In genomic region chr19:42132851-42133528, GRCh38 we compare ENCODE assay signal across 8 cellular contexts. TPM values are rescaled to one million over a fixed set of nuclear protein-coding genes. Genes with fewer than 3 reads are reported as not detected.
DNase-seq lines count a peak whose midpoint lies in the region; ATAC-seq and TF ChIP-seq lines count a peak whose summit lies in the region.

No MANE protein-coding gene starts in this region.

- in situ Hi-C loops in IMR-90 (cut with MboI; ENCODE audit: low sequenced_read_pairs) = loop anchor here (10.0 kb wide), 1 partner anchor 192 kb away; the partner anchor contains the start of gene MEGF8

- peak overlapping the region in 1 of 2 donors; percentile 92 for H3K27ac Mint-ChIP-seq in stimulated activated naive CD8-positive, alpha-beta T cell treated with anti-CD3 and anti-CD28 coated beads, Interleukin-15, amount 100 ng/mL, for 72 hours

- H2BK20ac ChIP-seq in IMR-90 (ENCODE audit: low read depth, low read length) = peak overlapping the region; percentile 52; the same call in 1 of the 2 replicates

- H3K4me3 ChIP-seq in IMR-90 (ENCODE audit: insufficient read depth, low read depth, low read length) = peak overlapping the region; percentile 21; the same call in 1 of the 2 replicates
- peak overlapping the region; percentile 38 for H3K4me3 ChIP-seq in fibroblast of villous mesenchyme (ENCODE audit: low read depth, low read length)
- peak overlapping the region; percentile 63 for H3K4me3 ChIP-seq in neural cell (ENCODE audit: low read length)

- H4K5ac ChIP-seq in IMR-90 (ENCODE audit: low read depth, low read length) = no peak overlapping the region

- peak overlapping the region; percentile 4; the same call in 1 of the 2 replicates for H3K14ac ChIP-seq in IMR-90 (replicated peaks; ENCODE audit: low read depth, low read length)

- H2BK15ac ChIP-seq in IMR-90 (ENCODE audit: low read depth, low read length) = peak overlapping the region; percentile 45; the same call in 2 of the 3 replicates

- H3K4me1 Mint-ChIP-seq in stimulated activated naive CD8-positive, alpha-beta T cell treated with anti-CD3 and anti-CD28 coated beads, Interleukin-15, amount 100 ng/mL, for 72 hours = peaks cover 69% of the 10 kb centered on the region

- CTCF ChIA-PET in IMR-90 (lab: Yijun Ruan, JAX) = interaction anchor here (0.6 to 2.1 kb wide), 5 partner anchors 22 to 188 kb away, joined by 3 to 6 read pairs (median 5); no protein-coding TSS in a partner anchor

- H3K9me3 Mint-ChIP-seq in stimulated activated naive CD8-positive, alpha-beta T cell treated with anti-CD3 and anti-CD28 coated beads, Interleukin-15, amount 100 ng/mL, for 72 hours = no peaks in the 10 kb centered on the region

- H3F3A ChIP-seq in neural cell (ENCODE audit: insufficient read depth, low read length, poor library complexity, severe bottlenecking) = no peaks in the 10 kb centered on the region

- peak; percentile 85 to 92 (median 91) for DNase-seq in NCI-H1417 (lab: John Stamatoyannopoulos, UW)
- no peak for DNase-seq in NCI-H1417 treated with DMSO at 0.1 percent for 48 hours (lab: John Stamatoyannopoulos, UW)
- no peak for DNase-seq in IMR-90
- DNase-seq in activated T-helper 1 cell treated with Interleukin-2 at 50 U/mL for 16 hours (ENCODE audit: low read depth) = peak; percentile 83
- no peak for DNase-seq in fibroblast of villous mesenchyme (ENCODE audit: low read depth)
- peak; percentile 87 to 91 for DNase-seq in stimulated activated naive CD8-positive, alpha-beta T cell treated with anti-CD3 and anti-CD28 coated beads, Interleukin-15, amount 100 ng/mL, for 72 hours

- no peak overlapping the region for H3K18ac ChIP-seq in IMR-90 (ENCODE audit: low read depth, low read length)

- BruUV-seq in IMR-90 (replicated peaks; lab: Mats Ljungman, UMichigan) = no TSS peak

- no peaks in the 10 kb centered on the region for H3K36me3 ChIP-seq in IMR-90 (ENCODE audit: control insufficient read depth, insufficient read depth, low read length)
- no peaks in the 10 kb centered on the region for H3K36me3 ChIP-seq in neural cell (ENCODE audit: insufficient read depth, low read length)

- H3K4me3 Mint-ChIP-seq in stimulated activated naive CD8-positive, alpha-beta T cell treated with anti-CD3 and anti-CD28 coated beads, Interleukin-15, amount 100 ng/mL, for 72 hours = peak overlapping the region; percentile 77 to 89

- H3K9me1 ChIP-seq in IMR-90 (ENCODE audit: insufficient read depth, low read length) = peaks cover 12% of the 10 kb centered on the region

- H3K27me3 ChIP-seq in IMR-90 (ENCODE audit: control insufficient read depth, insufficient read depth, low read length) = peaks cover 14% of the 10 kb centered on the region
- H3K27me3 ChIP-seq in neural cell (ENCODE audit: insufficient read depth, low read depth, low read length) = peaks cover 12% of the 10 kb centered on the region

- H3K9ac ChIP-seq in IMR-90 (ENCODE audit: low read depth, low read length) (no peak overlapping the region; the same call in 1 of the 2 replicates), neural cell (ENCODE audit: low read length) (peak overlapping the region; percentile 67)

- H3K4me1 ChIP-seq in IMR-90 (ENCODE audit: control insufficient read depth, insufficient read depth, low read length) = peaks cover 14% of the 10 kb centered on the region

- no peaks in the 10 kb centered on the region for H3K79me2 ChIP-seq in neural cell (replicated peaks; ENCODE audit: insufficient read depth, low read length)

- peak overlapping the region; percentile 1 to 47; a peak in 1 of 4 replicates for H4K8ac ChIP-seq in IMR-90 (ENCODE audit: low read depth in 2 of 2, low read length in 2 of 2)

- H3K4ac ChIP-seq in IMR-90 (ENCODE audit: low read depth, low read length) = peak overlapping the region; percentile 26

- H3K27me3 Mint-ChIP-seq in stimulated activated naive CD8-positive, alpha-beta T cell treated with anti-CD3 and anti-CD28 coated beads, Interleukin-15, amount 100 ng/mL, for 72 hours = no peaks in the 10 kb centered on the region

- 0 out of 2 replicates have a peak, but pooled peaks have one; percentile 25 for TF ChIP-seq POLR2A in IMR-90 (IDR thresholded peaks at IDR 0.05; ENCODE audit: low read depth, low read length)

- no peak overlapping the region for H3K56ac ChIP-seq in IMR-90 (ENCODE audit: extremely low read depth, insufficient read depth, low read length)

- H2AK9ac ChIP-seq in IMR-90 (replicated peaks; ENCODE audit: low read depth, low read length, poor library complexity) = peak overlapping the region; percentile 85

- WGBS in IMR-90 (ENCODE audit: extremely low coverage in 2 of 2, insufficient read length in 1 of 2), 2 experiments = 8% methylated on average over 35 of the region's 46 CpGs; no CpG with 5 or more reads in 1 of the 2 experiments

- peak overlapping the region; percentile 52; the same call in 1 of the 2 replicates for H3K23ac ChIP-seq in IMR-90 (ENCODE audit: low read depth, low read length)

- H3K9me3 ChIP-seq in IMR-90 (ENCODE audit: control insufficient read depth, insufficient read depth, low read length) = no peaks in the 10 kb centered on the region
- H3K9me3 ChIP-seq in neural cell (ENCODE audit: low read length) = no peaks in the 10 kb centered on the region

- no peak for TF ChIP-seq EP300 in neural cell (conservative IDR thresholded peaks at IDR 0.05; ENCODE audit: poor library complexity, severe bottlenecking)

- intact Hi-C loops in IMR-90 (cut with micrococcal nuclease) = loop anchor here (1.0 to 10.0 kb wide), 6 partner anchors 24 to 272 kb away; partner anchors contain the start of gene GSK3A

- POLR2A ChIA-PET in IMR-90 (lab: Charles Lee; ENCODE audit: unreplicated experiment) = no interaction called here

- peak overlapping the region; percentile 60 for H4K91ac ChIP-seq in IMR-90 (ENCODE audit: insufficient read depth, low read depth, low read length)

- peak overlapping the region; percentile 44 for H2BK120ac ChIP-seq in IMR-90 (ENCODE audit: low read depth, low read length)

- H2BK5ac ChIP-seq in IMR-90 (ENCODE audit: low read depth, low read length, poor library complexity, severe bottlenecking) = no peak overlapping the region

- dilution Hi-C loops in IMR-90 (cut with HindIII; ENCODE audit: low sequenced_read_pairs, unreplicated experiment) = no loop called here

- H3K9me2 ChIP-seq in neural cell (ENCODE audit: insufficient read depth, low read length) = no peaks in the 10 kb centered on the region

- TF ChIP-seq RAD21 in IMR-90 (IDR thresholded peaks at IDR 0.05; ENCODE audit: low read length) = peak; percentile 96
- TF ChIP-seq RAD21 in neural cell (conservative IDR thresholded peaks at IDR 0.05) = peak; percentile 99

- H3K27ac ChIP-seq in IMR-90 (ENCODE audit: insufficient read depth, low read length) (no peak overlapping the region), neural cell (ENCODE audit: low read length) (peak overlapping the region; percentile 49)

- H2AFZ ChIP-seq in IMR-90 (replicated peaks; ENCODE audit: low read length, poor library complexity) = peak overlapping the region; percentile 91
- no peak overlapping the region for H2AFZ ChIP-seq in neural cell (ENCODE audit: low read depth, low read length)

- peaks cover 8 to 19% of the 10 kb centered on the region in 2 experiments; a peak in 3 of 4 replicates for H3K79me1 ChIP-seq in IMR-90 (ENCODE audit: low read depth in 1 of 2, low read length in 2 of 2)

- TF ChIP-seq CTCF in IMR-90 (conservative IDR thresholded peaks at IDR 0.05; ENCODE audit: low read depth, low read length) (peak; percentile 95), fibroblast of villous mesenchyme (IDR thresholded peaks at IDR 0.05; ENCODE audit: insufficient read depth, low read depth, low read length) (peak; percentile 82), neural cell (IDR thresholded peaks at IDR 0.05; ENCODE audit: poor library complexity, severe bottlenecking) (peak; percentile 96)

- peak; percentile 95 for ATAC-seq in IMR-90 (ENCODE audit: low read depth)
- peak; percentile 69 for ATAC-seq in stimulated activated naive CD8-positive, alpha-beta T cell treated with anti-CD3 and anti-CD28 coated beads, Interleukin-15, amount 100 ng/mL, for 72 hours

- peak overlapping the region; percentile 71 for H3K4me2 ChIP-seq in IMR-90 (ENCODE audit: low read depth, low read length)
- H3K4me2 ChIP-seq in neural cell (ENCODE audit: low read length) = peak overlapping the region; percentile 47

- peak overlapping the region; percentile 5; the same call in 1 of the 2 replicates for H2AK5ac ChIP-seq in IMR-90 (ENCODE audit: low read depth, low read length)

- H4K20me1 ChIP-seq in IMR-90 (ENCODE audit: insufficient read depth, low read length) (no peaks in the 10 kb centered on the region), neural cell (ENCODE audit: insufficient read depth) (no peaks in the 10 kb centered on the region)

TF ChIP-seq in neural cell, 6 proteins besides CTCF, POLR2A, EP300 and RAD21 (continues in another document):
- TF ChIP-seq POLR2AphosphoS5 (IDR thresholded peaks at IDR 0.05) (peak; percentile 70), SMC3 (conservative IDR thresholded peaks at IDR 0.05; ENCODE audit: poor library complexity) (peak; percentile 99), EZH2 (IDR thresholded peaks at IDR 0.05; ENCODE audit: borderline replicate concordance, insufficient read depth, low read length, poor library complexity, severe bottlenecking) (no peak), TAF1 (IDR thresholded peaks at IDR 0.05; ENCODE audit: low read depth) (peak; percentile 69)

RNA-seq across cellular contexts. Expression of gene POU2F2, which starts 0.7 kb away (rescaled TPM):
- total RNA-seq in IMR-90 (2012; rRNA removed) (0.54 and 0.56 TPM in 2 replicates), fibroblast of villous mesenchyme (1.3 and 1.9 TPM in 2 replicates)
- polyA plus RNA-seq in IMR-90 (2012; rRNA removed) (5.0 and 6.6 TPM in 2 replicates), neural cell (7.7 and 12.4 TPM in 2 replicates)
- polyA plus RNA-seq in IMR-90 (2012; cell fraction: cytosol; rRNA removed) = 1.8 and 5.3 TPM in 2 replicates
- polyA plus RNA-seq in IMR-90 (2012; cell fraction: nucleus; rRNA removed; ENCODE audit: low replicate concordance) = 11.7 and 16.9 TPM in 2 replicates
- polyA plus RNA-seq in PFSK-1 (2012; ENCODE audit: insufficient read length, low read depth) = 1.0 TPM
- 10.7 and 18.9 TPM in 2 replicates for polyA minus RNA-seq in neural cell

RNA-seq across cellular contexts. Expression of gene ZNF574, which starts 57.0 kb away (rescaled TPM):
- total RNA-seq in IMR-90 (2012; rRNA removed) (8.1 and 10.0 TPM in 2 replicates), fibroblast of villous mesenchyme (13.5 and 19.0 TPM in 2 replicates)
- polyA plus RNA-seq in IMR-90 (2012; rRNA removed) (12.7 and 14.1 TPM in 2 replicates), neural cell (7.0 and 11.0 TPM in 2 replicates)
- 4.9 and 11.7 TPM in 2 replicates for polyA plus RNA-seq in IMR-90 (2012; cell fraction: cytosol; rRNA removed)
- polyA plus RNA-seq in IMR-90 (2012; cell fraction: nucleus; rRNA removed; ENCODE audit: low replicate concordance) = 4.1 and 12.6 TPM in 2 replicates
- 24.3 TPM for polyA plus RNA-seq in PFSK-1 (2012; ENCODE audit: insufficient read length, low read depth)
- 27.1 and 29.7 TPM in 2 replicates for polyA minus RNA-seq in neural cell

Comparison
In these comparisons a context has a peak if more than half of its experiments do, and no peak if none do; other contexts are left out.
1. DNase-seq: peak in NCI-H1417 (3 of 3), activated T-helper 1 cell treated with Interleukin-2 at 50 U/mL for 16 hours (single experiment) and stimulated activated naive CD8-positive, alpha-beta T cell treated with anti-CD3 and anti-CD28 coated beads, Interleukin-15, amount 100 ng/mL, for 72 hours (2 of 2); none in NCI-H1417 treated with DMSO at 0.1 percent for 48 hours (single experiment), IMR-90 (single experiment) and fibroblast of villous mesenchyme (single experiment).
2. Peak in every context shown above with its lines, with median percentiles within 50 percentile points of each other: H3K4me3 ChIP-seq and CTCF ChIP-seq.